1 cellular context compared by ENCODE assay signal in the genomic region with DNA sequence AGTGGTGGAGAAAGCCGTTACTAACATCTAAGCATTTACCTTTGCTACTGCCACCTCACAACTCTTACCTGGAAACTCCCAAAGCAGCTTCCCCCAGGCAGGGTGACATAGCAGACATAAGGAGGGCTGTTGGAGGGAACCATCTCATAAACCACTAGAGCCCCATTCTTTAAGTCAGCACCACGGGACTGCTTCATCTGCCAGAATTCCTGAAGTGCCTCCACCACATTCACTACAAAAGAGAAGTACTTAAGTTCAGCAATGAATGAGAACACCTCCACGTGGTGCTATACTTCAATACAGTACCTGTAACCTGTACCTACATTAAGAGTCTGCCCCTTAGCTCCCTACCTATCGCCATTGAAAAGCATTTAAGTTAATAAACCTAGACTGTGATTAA.
TF ChIP-seq lines count a peak whose summit lies in the region.

No MANE protein-coding gene starts in this region.

TF ChIP-seq in H1, 55 proteins besides CTCF, POLR2A, EP300 and RAD21:
- TF ChIP-seq KDM4A (IDR thresholded peaks at IDR 0.05; ENCODE audit: low read depth, low read length, severe bottlenecking) (no peak), TCF12 (IDR thresholded peaks at IDR 0.05; ENCODE audit: low read depth, low read length) (no peak), CBX5 (IDR thresholded peaks at IDR 0.05; ENCODE audit: low read depth, low read length) (no peak), CBX8 (IDR thresholded peaks at IDR 0.05; ENCODE audit: borderline replicate concordance, low read depth, low read length) (no peak), CHD2 (IDR thresholded peaks at IDR 0.05; ENCODE audit: low read length) (no peak), POLR2AphosphoS5 (IDR thresholded peaks at IDR 0.05; ENCODE audit: low read depth, low read length) (no peak), SP1 (IDR thresholded peaks at IDR 0.05; ENCODE audit: low read depth, low read length) (0 out of 2 replicates have a peak, but pooled peaks have one; percentile 33), TAF7 (optimal IDR thresholded peaks at IDR 0.05; ENCODE audit: borderline replicate concordance, low read depth, low read length) (no peak), TEAD4 (IDR thresholded peaks at IDR 0.05; ENCODE audit: low read depth, low read length) (peak; percentile 59), MAFK (IDR thresholded peaks at IDR 0.05; ENCODE audit: low read depth, low read length) (no peak), CHD1 (IDR thresholded peaks at IDR 0.05; ENCODE audit: low read depth, low read length) (no peak), NANOG (IDR thresholded peaks at IDR 0.05; ENCODE audit: insufficient read depth, low read depth, low read length, poor library complexity, severe bottlenecking) (peak; percentile 67)
- TF ChIP-seq, protein P1, sequence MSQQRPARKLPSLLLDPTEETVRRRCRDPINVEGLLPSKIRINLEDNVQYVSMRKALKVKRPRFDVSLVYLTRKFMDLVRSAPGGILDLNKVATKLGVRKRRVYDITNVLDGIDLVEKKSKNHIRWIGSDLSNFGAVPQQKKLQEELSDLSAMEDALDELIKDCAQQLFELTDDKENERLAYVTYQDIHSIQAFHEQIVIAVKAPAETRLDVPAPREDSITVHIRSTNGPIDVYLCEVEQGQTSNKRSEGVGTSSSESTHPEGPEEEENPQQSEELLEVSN (IDR thresholded peaks at IDR 0.05): no peak
- TF ChIP-seq, protein P2, sequence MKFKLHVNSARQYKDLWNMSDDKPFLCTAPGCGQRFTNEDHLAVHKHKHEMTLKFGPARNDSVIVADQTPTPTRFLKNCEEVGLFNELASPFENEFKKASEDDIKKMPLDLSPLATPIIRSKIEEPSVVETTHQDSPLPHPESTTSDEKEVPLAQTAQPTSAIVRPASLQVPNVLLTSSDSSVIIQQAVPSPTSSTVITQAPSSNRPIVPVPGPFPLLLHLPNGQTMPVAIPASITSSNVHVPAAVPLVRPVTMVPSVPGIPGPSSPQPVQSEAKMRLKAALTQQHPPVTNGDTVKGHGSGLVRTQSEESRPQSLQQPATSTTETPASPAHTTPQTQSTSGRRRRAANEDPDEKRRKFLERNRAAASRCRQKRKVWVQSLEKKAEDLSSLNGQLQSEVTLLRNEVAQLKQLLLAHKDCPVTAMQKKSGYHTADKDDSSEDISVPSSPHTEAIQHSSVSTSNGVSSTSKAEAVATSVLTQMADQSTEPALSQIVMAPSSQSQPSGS (IDR thresholded peaks at IDR 0.05; ENCODE audit: low read length): no peak
- TF ChIP-seq, protein P3, sequence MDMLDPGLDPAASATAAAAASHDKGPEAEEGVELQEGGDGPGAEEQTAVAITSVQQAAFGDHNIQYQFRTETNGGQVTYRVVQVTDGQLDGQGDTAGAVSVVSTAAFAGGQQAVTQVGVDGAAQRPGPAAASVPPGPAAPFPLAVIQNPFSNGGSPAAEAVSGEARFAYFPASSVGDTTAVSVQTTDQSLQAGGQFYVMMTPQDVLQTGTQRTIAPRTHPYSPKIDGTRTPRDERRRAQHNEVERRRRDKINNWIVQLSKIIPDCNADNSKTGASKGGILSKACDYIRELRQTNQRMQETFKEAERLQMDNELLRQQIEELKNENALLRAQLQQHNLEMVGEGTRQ (IDR thresholded peaks at IDR 0.05; ENCODE audit: low read length): no peak
TF ChIP-seq in H1: peak in this region for 3.
